ENCODE assay signal across 12 cellular contexts in genomic region chr17:7016406-7016805, GRCh38. TPM values are rescaled to one million over a fixed set of nuclear protein-coding genes. Genes with fewer than 3 reads are reported as not detected.
A peak's percentile ranks its signal among the peaks of the same experiment; 100 is the strongest.
DNase-seq lines count a peak whose midpoint lies in the region; ATAC-seq and TF ChIP-seq lines count a peak whose summit lies in the region.
"Had no signal": no experiment of that assay in that cellular context is flagged by ENCODE, and none has a peak within 500 bp of the region (broad histone marks: within the 10 kb centered on the region; RNA-seq: fewer than 3 reads in every experiment).

No MANE protein-coding gene starts in this region.

- no peak overlapping the region for H3K4me3 ChIP-seq in thyroid gland (replicated peaks in 1 of 3)

- intact Hi-C loops in thyroid gland (cut with DNase I), result no loop called here

- H3K9me3 Mint-ChIP-seq in activated T-cell treated with anti-CD3 and anti-CD28 coated beads, Interleukin-2, amount 50 U/mL, for 4 hours, result no peaks in the 10 kb centered on the region
- no peaks in the 10 kb centered on the region for H3K9me3 Mint-ChIP-seq in activated naive CD8-positive, alpha-beta T cell treated with anti-CD3 and anti-CD28 coated beads, Interleukin-2, amount 10 ng/mL, durations not matched to agents 7 days and 5 days
- H3K9me3 Mint-ChIP-seq in naive B cell, result no peaks in the 10 kb centered on the region

- TF ChIP-seq POLR2A in thyroid gland (IDR thresholded peaks at IDR 0.05), result no peak

- WGBS in thyroid gland, 2 donors, result 91 to 93% methylated on average over 3 of the region's 3 CpGs

- POLR2A ChIA-PET in activated naive CD8-positive, alpha-beta T cell treated with anti-CD3 and anti-CD28 coated beads, Interleukin-2, amount 10 ng/mL, durations not matched to agents 7 days and 5 days (lab: Charles Lee), result interaction anchor here (1.8 to 4.4 kb wide), 2 partner anchors 12 to 20 kb away, joined by 8 to 41 read pairs; partner anchors contain the start of gene SLC16A13

- no peaks in the 10 kb centered on the region for H3K27me3 Mint-ChIP-seq in activated T-cell treated with anti-CD3 and anti-CD28 coated beads, Interleukin-2, amount 50 U/mL, for 4 hours (ENCODE audit: low read depth)
- no peaks in the 10 kb centered on the region for H3K27me3 Mint-ChIP-seq in activated naive CD8-positive, alpha-beta T cell treated with anti-CD3 and anti-CD28 coated beads, Interleukin-2, amount 10 ng/mL, durations not matched to agents 7 days and 5 days
- no peaks in the 10 kb centered on the region for H3K27me3 Mint-ChIP-seq in naive B cell

- peaks cover 42% of the 10 kb centered on the region for H3K4me1 Mint-ChIP-seq in activated T-cell treated with anti-CD3 and anti-CD28 coated beads, Interleukin-2, amount 50 U/mL, for 4 hours (ENCODE audit: low read depth)
- peaks cover 55% of the 10 kb centered on the region for H3K4me1 Mint-ChIP-seq in activated naive CD8-positive, alpha-beta T cell treated with anti-CD3 and anti-CD28 coated beads, Interleukin-2, amount 10 ng/mL, durations not matched to agents 7 days and 5 days
- peaks cover 33 to 58% (median 53%) of the 10 kb centered on the region in 3 donors for H3K4me1 Mint-ChIP-seq in naive B cell

- H3K27ac ChIP-seq in thyroid gland, result peak overlapping the region in 2 of 3 donors; percentile 27 to 98

- H3K36me3 ChIP-seq in thyroid gland, result no peaks in the 10 kb centered on the region

- no peaks in the 10 kb centered on the region for H3K27me3 ChIP-seq in thyroid gland

- DNase-seq in activated T-cell treated with anti-CD3 and anti-CD28 coated beads, Interleukin-2, amount 50 U/mL, for 4 hours, result no peak
- DNase-seq in activated T-cell treated with anti-CD3 and anti-CD28 coated beads for 4 hours (no peak), naive B cell (no peak), thyroid gland (no peak), germinal center (ENCODE audit: low spot score) (no peak), NCI-H69 (lab: John Stamatoyannopoulos, UW) (no peak)
- DNase-seq in activated naive CD8-positive, alpha-beta T cell treated with anti-CD3 and anti-CD28 coated beads, Interleukin-2, amount 10 ng/mL, durations not matched to agents 7 days and 5 days, result no peak
- DNase-seq: hippocampal formation, NCI-H2081, SHP77 treated with DMSO at 0.1 percent for 48 hours had no signal

- H3K4me3 Mint-ChIP-seq in activated T-cell treated with anti-CD3 and anti-CD28 coated beads, Interleukin-2, amount 50 U/mL, for 4 hours, result peak overlapping the region; percentile 84
- H3K4me3 Mint-ChIP-seq in activated naive CD8-positive, alpha-beta T cell treated with anti-CD3 and anti-CD28 coated beads, Interleukin-2, amount 10 ng/mL, durations not matched to agents 7 days and 5 days, result peak overlapping the region; percentile 93
- H3K4me3 Mint-ChIP-seq in naive B cell, result peak overlapping the region in 5 of 8 donors; percentile 88 to 96 (median 93)

- peak overlapping the region; percentile 97 for H3K27ac Mint-ChIP-seq in activated naive CD8-positive, alpha-beta T cell treated with anti-CD3 and anti-CD28 coated beads, Interleukin-2, amount 10 ng/mL, durations not matched to agents 7 days and 5 days
- peak overlapping the region; percentile 84 to 100 (median 99) for H3K27ac Mint-ChIP-seq in naive B cell

- no peaks in the 10 kb centered on the region for H3K9me3 ChIP-seq in thyroid gland

- no peak for TF ChIP-seq CTCF in thyroid gland (IDR thresholded peaks at IDR 0.05)

- H3K36me3 Mint-ChIP-seq in activated T-cell treated with anti-CD3 and anti-CD28 coated beads, Interleukin-2, amount 50 U/mL, for 4 hours (ENCODE audit: insufficient read depth), result peaks cover 13% of the 10 kb centered on the region
- peaks cover 12% of the 10 kb centered on the region for H3K36me3 Mint-ChIP-seq in activated naive CD8-positive, alpha-beta T cell treated with anti-CD3 and anti-CD28 coated beads, Interleukin-2, amount 10 ng/mL, durations not matched to agents 7 days and 5 days
- H3K36me3 Mint-ChIP-seq in naive B cell, result no peaks in the 10 kb centered on the region

- no peak for ATAC-seq in activated T-cell treated with anti-CD3 and anti-CD28 coated beads, Interleukin-2, amount 50 U/mL, for 4 hours
- no peak for ATAC-seq in activated naive CD8-positive, alpha-beta T cell treated with anti-CD3 and anti-CD28 coated beads, Interleukin-2, amount 10 ng/mL, durations not matched to agents 7 days and 5 days (ENCODE audit: low read depth)
- ATAC-seq in naive B cell (ENCODE audit: low read depth in 2 of 2), result no peak
- no peak for ATAC-seq in activated CD4-positive, CD25-positive, alpha-beta regulatory T cell treated with anti-CD3 and anti-CD28 coated beads, Interleukin-2, amount 50 U/mL, for 24 hours

- H3K4me1 ChIP-seq in thyroid gland, result peaks cover 24 to 52% of the 10 kb centered on the region in 2 donors

RNA-seq across cellular contexts. Expression of gene RNASEK, which starts 4.0 kb away (rescaled TPM):
- 100 to 1,000 TPM; 138 to 150 (median 139) TPM for total RNA-seq in activated T-cell treated with anti-CD3 and anti-CD28 coated beads, Interleukin-2, amount 50 U/mL, for 4 hours
- 100 to 1,000 TPM; 114 to 128 TPM for total RNA-seq in activated naive CD8-positive, alpha-beta T cell treated with anti-CD3 and anti-CD28 coated beads, Interleukin-2, amount 10 ng/mL, durations not matched to agents 7 days and 5 days
- 100 to 1,000 TPM; 678 to 895 (median 858) TPM for polyA plus RNA-seq in naive B cell (ENCODE audit: low read depth in 6 of 6)
- total RNA-seq in thyroid gland, result 100 to 1,000 TPM; 134 to 297 (median 200) TPM

RNA-seq across cellular contexts. Expression of gene BCL6B, which starts 6.4 kb away (rescaled TPM):
- under 1 TPM; 0.21 to 0.41 (median 0.25) TPM for total RNA-seq in activated T-cell treated with anti-CD3 and anti-CD28 coated beads, Interleukin-2, amount 50 U/mL, for 4 hours
- under 1 TPM; 0.36 to 0.54 TPM for total RNA-seq in activated naive CD8-positive, alpha-beta T cell treated with anti-CD3 and anti-CD28 coated beads, Interleukin-2, amount 10 ng/mL, durations not matched to agents 7 days and 5 days
- polyA plus RNA-seq in naive B cell (ENCODE audit: low read depth in 6 of 6), result under 1 TPM in 3 of 6 donors, not detected in 3; 0.21 to 0.36 (median 0.29) TPM
- total RNA-seq in thyroid gland, result 10 to 100 TPM in 2 of 4 donors, 1 to 10 TPM in 2; 3.1 to 18.9 (median 7.6) TPM
- total RNA-seq: chondrocyte had no signal

RNA-seq across cellular contexts. Expression of gene SLC16A13, which starts 19.4 kb away (rescaled TPM):
- 1 to 10 TPM; 5.7 to 7.0 (median 6.7) TPM for total RNA-seq in activated T-cell treated with anti-CD3 and anti-CD28 coated beads, Interleukin-2, amount 50 U/mL, for 4 hours
- total RNA-seq in activated naive CD8-positive, alpha-beta T cell treated with anti-CD3 and anti-CD28 coated beads, Interleukin-2, amount 10 ng/mL, durations not matched to agents 7 days and 5 days, result 10 to 100 TPM; 15.8 to 16.0 TPM
- polyA plus RNA-seq in naive B cell (ENCODE audit: low read depth in 6 of 6), result 1 to 10 TPM in 5 of 6 donors, under 1 TPM in 1; 0.66 to 3.0 (median 2.4) TPM
- total RNA-seq in thyroid gland, result 1 to 10 TPM; 1.2 to 6.7 (median 4.1) TPM

RNA-seq across cellular contexts. Expression of gene ALOX12, which starts 20.6 kb away (rescaled TPM):
- total RNA-seq in activated T-cell treated with anti-CD3 and anti-CD28 coated beads, Interleukin-2, amount 50 U/mL, for 4 hours, result not detected
- total RNA-seq in activated naive CD8-positive, alpha-beta T cell treated with anti-CD3 and anti-CD28 coated beads, Interleukin-2, amount 10 ng/mL, durations not matched to agents 7 days and 5 days, result not detected
- polyA plus RNA-seq in naive B cell (ENCODE audit: low read depth in 6 of 6), result 1 to 10 TPM in 3 of 6 donors, under 1 TPM in 2, not detected in 1; 0.27 to 2.5 (median 1.4) TPM
- not detected for total RNA-seq in thyroid gland
- total RNA-seq: chondrocyte had no signal

RNA-seq across cellular contexts. Expression of gene SLC16A11, which starts 27.5 kb away (rescaled TPM):
- total RNA-seq in activated T-cell treated with anti-CD3 and anti-CD28 coated beads, Interleukin-2, amount 50 U/mL, for 4 hours, result 1 to 10 TPM in 2 of 3 donors, under 1 TPM in 1; 0.63 to 1.3 (median 1.1) TPM
- total RNA-seq in activated naive CD8-positive, alpha-beta T cell treated with anti-CD3 and anti-CD28 coated beads, Interleukin-2, amount 10 ng/mL, durations not matched to agents 7 days and 5 days, result 1 to 10 TPM; 1.2 to 1.7 TPM
- polyA plus RNA-seq in naive B cell (ENCODE audit: low read depth in 6 of 6), result 1 to 10 TPM in 5 of 6 donors, not detected in 1; 1.8 to 3.6 (median 2.3) TPM
- total RNA-seq in thyroid gland, result 10 to 100 TPM in 3 of 4 donors, 1 to 10 TPM in 1; 5.4 to 43.9 (median 18.8) TPM
